1 cellular context compared by ENCODE assay signal in the genomic region with DNA sequence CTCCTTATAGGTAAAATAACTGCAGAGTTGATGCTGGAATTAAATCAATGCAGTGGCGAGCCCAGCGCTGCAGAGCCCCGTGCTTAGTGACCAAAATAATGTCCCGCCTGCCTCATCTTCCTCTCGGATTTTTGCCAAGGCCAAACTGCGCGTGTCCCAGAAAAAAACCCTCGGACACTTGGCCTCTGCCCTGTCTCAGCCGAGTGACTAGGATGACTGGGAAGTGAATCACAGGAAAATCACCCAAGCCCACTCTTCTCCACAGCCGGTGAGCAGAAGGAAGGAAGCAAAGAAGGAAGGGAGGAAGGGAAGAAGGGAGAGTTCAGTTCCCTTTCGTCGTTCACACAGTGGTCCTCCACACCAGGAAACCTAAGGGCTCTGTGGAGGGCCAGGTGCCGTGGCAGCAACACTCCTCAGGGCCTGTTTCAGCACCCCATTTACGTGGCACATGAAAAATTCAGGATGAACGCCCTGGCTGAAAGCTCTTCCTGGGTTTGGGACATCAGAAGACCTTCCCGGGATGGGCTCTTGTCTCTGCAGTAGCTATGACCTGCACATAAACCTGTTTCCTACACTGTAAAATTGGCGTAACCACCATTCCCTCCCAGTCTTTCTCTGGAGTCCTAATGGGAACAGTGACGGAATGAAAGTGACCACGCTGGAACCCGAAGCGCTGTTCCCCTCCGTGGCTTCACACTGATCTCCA.
TF ChIP-seq lines count a peak whose summit lies in the region.

No MANE protein-coding gene starts in this region.

TF ChIP-seq in SK-N-SH, 30 proteins besides CTCF, POLR2A, EP300 and RAD21 (continued from another document):
- TF ChIP-seq, protein P1, sequence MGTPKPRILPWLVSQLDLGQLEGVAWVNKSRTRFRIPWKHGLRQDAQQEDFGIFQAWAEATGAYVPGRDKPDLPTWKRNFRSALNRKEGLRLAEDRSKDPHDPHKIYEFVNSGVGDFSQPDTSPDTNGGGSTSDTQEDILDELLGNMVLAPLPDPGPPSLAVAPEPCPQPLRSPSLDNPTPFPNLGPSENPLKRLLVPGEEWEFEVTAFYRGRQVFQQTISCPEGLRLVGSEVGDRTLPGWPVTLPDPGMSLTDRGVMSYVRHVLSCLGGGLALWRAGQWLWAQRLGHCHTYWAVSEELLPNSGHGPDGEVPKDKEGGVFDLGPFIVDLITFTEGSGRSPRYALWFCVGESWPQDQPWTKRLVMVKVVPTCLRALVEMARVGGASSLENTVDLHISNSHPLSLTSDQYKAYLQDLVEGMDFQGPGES (IDR thresholded peaks at IDR 0.05; ENCODE audit: low read depth, low read length) = no peak
